In the genomic region with DNA sequence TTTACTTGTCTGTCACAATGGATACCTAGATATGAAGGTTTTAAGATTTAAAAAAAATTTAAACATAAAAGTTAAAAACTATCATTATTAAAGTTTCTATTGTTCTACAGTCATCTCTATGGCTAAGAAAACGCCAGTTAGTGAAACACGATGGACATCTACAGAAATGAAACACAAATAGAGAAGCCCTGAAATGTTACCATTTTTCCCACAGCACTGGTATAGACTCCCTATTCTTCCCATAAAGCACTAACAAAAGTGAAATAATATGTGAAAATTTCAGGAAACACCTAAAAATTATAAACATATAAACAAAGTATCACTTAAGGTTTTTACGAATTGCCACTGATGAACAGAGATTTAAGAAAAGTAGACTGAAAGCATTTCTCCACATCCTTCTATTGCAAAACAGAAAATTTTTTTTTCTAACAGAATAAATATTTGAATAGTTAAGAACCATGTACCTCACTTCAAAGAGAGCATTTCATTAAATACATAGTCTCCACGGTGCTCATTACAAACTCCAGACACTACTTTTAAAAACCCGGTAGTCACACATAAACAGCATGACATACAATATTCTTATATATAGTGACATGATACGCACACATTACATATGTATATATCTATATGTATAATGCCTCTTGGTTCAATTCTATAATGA, we compare ENCODE assay signal across 20 cellular contexts. TPM values are rescaled to one million over a fixed set of nuclear protein-coding genes. Genes with fewer than 3 reads are reported as not detected.
A peak's percentile ranks its signal among the peaks of the same experiment; 100 is the strongest.
DNase-seq lines count a peak whose midpoint lies in the region; ATAC-seq, FAIRE-seq and TF ChIP-seq lines count a peak whose summit lies in the region.
"Had no signal": no experiment of that assay in that cellular context is flagged by ENCODE, and none has a peak within 500 bp of the region (broad histone marks: within the 10 kb centered on the region; RNA-seq: fewer than 3 reads in every experiment).

No MANE protein-coding gene starts in this region.

- peak overlapping the region; percentile 50; the same call in 1 of the 2 replicates for H3K9ac ChIP-seq in HepG2 (ENCODE audit: insufficient read depth, low read depth, low read length)
- no peak overlapping the region for H3K9ac ChIP-seq in smooth muscle cell (ENCODE audit: low read depth)
- H3K9ac ChIP-seq: BLaER1 had no signal

- peaks cover 0 to 9% of the 10 kb centered on the region in 2 experiments; a peak in 1 of 5 replicates for H3K36me3 ChIP-seq in HepG2 (replicated peaks in 1 of 2; ENCODE audit: control insufficient read depth in 1 of 2, insufficient read depth in 2 of 2, low read length in 2 of 2)
- H3K36me3 ChIP-seq in smooth muscle cell (ENCODE audit: low read depth) = peaks cover 15% of the 10 kb centered on the region

- no peaks in the 10 kb centered on the region for H3K27me3 ChIP-seq in HepG2 (ENCODE audit: control insufficient read depth in 1 of 2, insufficient read depth in 2 of 2, low read length in 2 of 2)
- no peaks in the 10 kb centered on the region for H3K27me3 ChIP-seq in smooth muscle cell (ENCODE audit: low read depth)
- H3K27me3 ChIP-seq: BLaER1 had no signal

- peak; percentile 19 for DNase-seq in DMS53 treated with DMSO at 0.1 percent for 48 hours (lab: John Stamatoyannopoulos, UW; ENCODE audit: unreplicated experiment)
- peak; percentile 84 for DNase-seq in HepG2 (ENCODE audit: low spot score)
- DNase-seq in smooth muscle cell (lab: John Stamatoyannopoulos, UW; ENCODE audit: unreplicated experiment) = no peak
- DNase-seq in activated effector memory CD4-positive, alpha-beta T cell treated with Interleukin-2 at 50 U/mL for 16 hours = no peak
- DNase-seq: Calu3; CD8-positive, alpha-beta T cell; DMS79; GF-D8; HCEC 1CT; Kasumi-1; KG1 had no signal

- H4K20me1 ChIP-seq in HepG2 (ENCODE audit: insufficient read depth, low read length) = no peaks in the 10 kb centered on the region
- no peaks in the 10 kb centered on the region for H4K20me1 ChIP-seq in smooth muscle cell (ENCODE audit: low read depth)
- H4K20me1 ChIP-seq: BLaER1 had no signal

- no peak for TF ChIP-seq RAD21 in HepG2 (CRISPR knock-in tag; IDR thresholded peaks at IDR 0.05)

- in situ Hi-C loops in HepG2 (cut with HindIII; ENCODE audit: extremely low pct_ligation_motif_present, low pct_unique_long_range_greater_than_20kb) = no loop called here

- H3K4me1 ChIP-seq in HepG2 (ENCODE audit: insufficient read depth, low read length) = peaks cover 47% of the 10 kb centered on the region
- no peaks in the 10 kb centered on the region for H3K4me1 ChIP-seq in smooth muscle cell (ENCODE audit: low read depth)
- H3K4me1 ChIP-seq: BLaER1 had no signal

- H3K4me2 ChIP-seq in HepG2 (ENCODE audit: low read depth, low read length) = peak overlapping the region; percentile 55; the same call in 1 of the 2 replicates
- H3K4me2 ChIP-seq in smooth muscle cell = no peak overlapping the region
- H3K4me2 ChIP-seq: BLaER1, GM23338 had no signal

- H3K4me3 ChIP-seq in HepG2 (replicated peaks in 1 of 3; ENCODE audit: insufficient read depth in 1 of 3, low read depth in 2 of 3, low read length in 3 of 3) (peak overlapping the region in 2 of 3 experiments; percentile 13 to 21; a peak in 2 of 6 replicates), smooth muscle cell (no peak overlapping the region)
- H3K4me3 ChIP-seq: BLaER1, GM23338 had no signal

- no peaks in the 10 kb centered on the region for H3K9me3 ChIP-seq in HepG2 (ENCODE audit: low read length)
- H3K9me3 ChIP-seq in smooth muscle cell (replicated peaks; ENCODE audit: low read depth) = no peaks in the 10 kb centered on the region
- H3K9me3 ChIP-seq: BLaER1 had no signal

- TF ChIP-seq CTCF in HepG2 (CRISPR knock-in tag; IDR thresholded peaks at IDR 0.05) (no peak), smooth muscle cell (IDR thresholded peaks at IDR 0.05; ENCODE audit: borderline replicate concordance, insufficient read depth, poor library complexity, severe bottlenecking) (no peak)

- H3K79me2 ChIP-seq in HepG2 (ENCODE audit: insufficient read depth, low read length) = no peaks in the 10 kb centered on the region
- no peaks in the 10 kb centered on the region for H3K79me2 ChIP-seq in smooth muscle cell (ENCODE audit: low read depth)

- ATAC-seq in HepG2 (peak; percentile 98), esophagus mucosa (no peak), GM21529 (IDR thresholded peaks at IDR 0.05; ENCODE audit: unreplicated experiment) (no peak)
- ATAC-seq: CD8-positive, alpha-beta T cell; GM23338 had no signal

- BruUV-seq in HepG2 (replicated peaks; lab: Mats Ljungman, UMichigan) = no TSS peak

- H2AFZ ChIP-seq in HepG2 (ENCODE audit: low read length) (no peak overlapping the region), smooth muscle cell (ENCODE audit: low read depth) (no peak overlapping the region)
- H2AFZ ChIP-seq: GM23338 had no signal

- TF ChIP-seq POLR2A in HepG2 (IDR thresholded peaks at IDR 0.05; ENCODE audit: insufficient read depth in 1 of 2, low read depth in 2 of 2, low read length in 2 of 2) = no peak

- POLR2A ChIA-PET in HepG2 (lab: Yijun Ruan, JAX) = interaction anchor here (1.2 kb wide), 1 partner anchor 15 kb away, joined by 3 read pairs; no protein-coding TSS in a partner anchor

- peak; percentile 15 for FAIRE-seq in endometrium (lab: Jason Lieb, UNC)
- no peak for FAIRE-seq in HepG2 (lab: Jason Lieb, UNC)
- FAIRE-seq: GM19239, H54 had no signal

- intact Hi-C loops in HepG2 (cut with micrococcal nuclease; ENCODE audit: unreplicated experiment) = loop anchor here (1.0 kb wide), 1 partner anchor 16 kb away; no protein-coding TSS in a partner anchor

- TF ChIP-seq EP300 in HepG2 (IDR thresholded peaks at IDR 0.05; ENCODE audit: low read depth in 2 of 2, low read length in 2 of 2) (peak; percentile 51 to 92; a peak in 3 of 4 replicates), HepG2 (CRISPR knock-in tag; IDR thresholded peaks at IDR 0.05; ENCODE audit: borderline replicate concordance) (peak; percentile 24; the same call in 1 of the 2 replicates)

- CTCF ChIA-PET in HepG2 (lab: Yijun Ruan, JAX; ENCODE audit: low intra/inter-chr PET ratio, low total read pairs) = no interaction called here

- 17% methylated on average over 6 of the region's 6 CpGs for WGBS in HepG2 (ENCODE audit: low lambda C conversion rate)
- 97% methylated on average over 6 of the region's 6 CpGs for WGBS in smooth muscle cell (ENCODE audit: low lambda C conversion rate)

- no peaks in the 10 kb centered on the region for H3F3A ChIP-seq in smooth muscle cell (ENCODE audit: low read depth)

- H3K27ac ChIP-seq in HepG2 (ENCODE audit: extremely low read length, insufficient read depth, low read length) (peak overlapping the region; percentile 78), smooth muscle cell (ENCODE audit: low read depth) (no peak overlapping the region)
- H3K27ac ChIP-seq: BLaER1, HL-60 had no signal

TF ChIP-seq in HepG2, 621 proteins besides CTCF, POLR2A, EP300 and RAD21 (continues in another document):
- TF ChIP-seq POLR2AphosphoS2 (IDR thresholded peaks at IDR 0.05; ENCODE audit: low read depth, low read length) (no peak), ELF1 (CRISPR knock-in tag; IDR thresholded peaks at IDR 0.05) (0 out of 2 replicates have a peak, but pooled peaks have one; percentile 12)
- TF ChIP-seq, protein P1, sequence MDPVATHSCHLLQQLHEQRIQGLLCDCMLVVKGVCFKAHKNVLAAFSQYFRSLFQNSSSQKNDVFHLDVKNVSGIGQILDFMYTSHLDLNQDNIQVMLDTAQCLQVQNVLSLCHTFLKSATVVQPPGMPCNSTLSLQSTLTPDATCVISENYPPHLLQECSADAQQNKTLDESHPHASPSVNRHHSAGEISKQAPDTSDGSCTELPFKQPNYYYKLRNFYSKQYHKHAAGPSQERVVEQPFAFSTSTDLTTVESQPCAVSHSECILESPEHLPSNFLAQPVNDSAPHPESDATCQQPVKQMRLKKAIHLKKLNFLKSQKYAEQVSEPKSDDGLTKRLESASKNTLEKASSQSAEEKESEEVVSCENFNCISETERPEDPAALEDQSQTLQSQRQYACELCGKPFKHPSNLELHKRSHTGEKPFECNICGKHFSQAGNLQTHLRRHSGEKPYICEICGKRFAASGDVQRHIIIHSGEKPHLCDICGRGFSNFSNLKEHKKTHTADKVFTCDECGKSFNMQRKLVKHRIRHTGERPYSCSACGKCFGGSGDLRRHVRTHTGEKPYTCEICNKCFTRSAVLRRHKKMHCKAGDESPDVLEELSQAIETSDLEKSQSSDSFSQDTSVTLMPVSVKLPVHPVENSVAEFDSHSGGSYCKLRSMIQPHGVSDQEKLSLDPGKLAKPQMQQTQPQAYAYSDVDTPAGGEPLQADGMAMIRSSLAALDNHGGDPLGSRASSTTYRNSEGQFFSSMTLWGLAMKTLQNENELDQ (CRISPR knock-in tag; IDR thresholded peaks at IDR 0.05; ENCODE audit: borderline replicate concordance) = no peak
- TF ChIP-seq, protein P2, sequence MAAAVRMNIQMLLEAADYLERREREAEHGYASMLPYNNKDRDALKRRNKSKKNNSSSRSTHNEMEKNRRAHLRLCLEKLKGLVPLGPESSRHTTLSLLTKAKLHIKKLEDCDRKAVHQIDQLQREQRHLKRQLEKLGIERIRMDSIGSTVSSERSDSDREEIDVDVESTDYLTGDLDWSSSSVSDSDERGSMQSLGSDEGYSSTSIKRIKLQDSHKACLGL (CRISPR knock-in tag; IDR thresholded peaks at IDR 0.05) = no peak

RNA-seq across cellular contexts. Expression of a gene that starts 7.1 kb away (rescaled TPM):
- total RNA-seq in HepG2 (2016; rRNA removed; fragmentation: Illumina TruSeq; extraction: Trizol) (14.2 and 15.0 TPM in 2 replicates), smooth muscle cell (1.7 and 2.7 TPM in 2 replicates), esophagus mucosa (0.40 TPM)
- 10.7 and 11.1 TPM in 2 replicates for total RNA-seq in HepG2 (2016; cell fraction: cytosol; rRNA removed; fragmentation: Illumina TruSeq; extraction: Trizol; ENCODE audit: low read depth)
- 13.1 and 15.6 TPM in 2 replicates for total RNA-seq in HepG2 (2016; cell fraction: insoluble cytoplasmic fraction; rRNA removed; fragmentation: Illumina TruSeq; extraction: Trizol)
- total RNA-seq in HepG2 (2016; cell fraction: membrane; rRNA removed; fragmentation: Illumina TruSeq; extraction: Trizol) = 6.9 and 9.2 TPM in 2 replicates
- 33.9 and 37.7 TPM in 2 replicates for total RNA-seq in HepG2 (2016; cell fraction: nucleus; rRNA removed; fragmentation: Illumina TruSeq; extraction: Trizol)
- polyA plus RNA-seq in HepG2 (2011; rRNA removed) (2.3 and 2.8 TPM in 2 replicates), smooth muscle cell (not detected in 2 replicates)
- polyA plus RNA-seq in HepG2 (2011; cell fraction: cytosol; rRNA removed) = 1.3 TPM in 2 replicates
- polyA plus RNA-seq in HepG2 (2011; cell fraction: nucleus; rRNA removed) = 4.3 and 4.4 TPM in 2 replicates
- 3.2 and 3.8 TPM in 2 replicates for polyA plus RNA-seq in HepG2 (2012)
- polyA plus RNA-seq in HepG2 (2016; cell fraction: cytosol; fragmentation: Illumina TruSeq; extraction: Trizol; ENCODE audit: low read depth) = 0.54 and 0.58 TPM in 2 replicates
- 4.4 and 4.9 TPM in 2 replicates for polyA plus RNA-seq in HepG2 (2016; cell fraction: insoluble cytoplasmic fraction; fragmentation: Illumina TruSeq; extraction: Trizol; ENCODE audit: low read depth)
- polyA plus RNA-seq in HepG2 (2016; cell fraction: membrane; fragmentation: Illumina TruSeq; extraction: Trizol; ENCODE audit: low read depth) = 1.8 and 1.9 TPM in 2 replicates
- polyA plus RNA-seq in HepG2 (2016; cell fraction: nucleus; fragmentation: Illumina TruSeq; extraction: Trizol; ENCODE audit: insufficient read depth, low read depth) = 10.4 and 12.9 TPM in 2 replicates
- 2.6 and 3.5 TPM in 2 replicates for polyA minus RNA-seq in HepG2 (2011; rRNA and poly(A)+ RNA removed; ENCODE audit: low replicate concordance)
- 1.8 and 3.3 TPM in 2 replicates for polyA minus RNA-seq in HepG2 (2011; cell fraction: cytosol; rRNA and poly(A)+ RNA removed)
- polyA minus RNA-seq in HepG2 (2011; cell fraction: nucleus; rRNA and poly(A)+ RNA removed) = 32.0 and 40.3 TPM in 2 replicates
- polyA plus RNA-seq: IgD-negative memory B cell had no signal

Comparison
In these comparisons a context has a peak if more than half of its experiments do, and no peak if none do; other contexts are left out.
1. DNase-seq: peak in DMS53 treated with DMSO at 0.1 percent for 48 hours (single experiment) and HepG2 (single experiment); none in smooth muscle cell (single experiment) and activated effector memory CD4-positive, alpha-beta T cell treated with Interleukin-2 at 50 U/mL for 16 hours (single experiment).